Comparison of ENCODE assay signal across 18 cellular contexts in the genomic region with DNA sequence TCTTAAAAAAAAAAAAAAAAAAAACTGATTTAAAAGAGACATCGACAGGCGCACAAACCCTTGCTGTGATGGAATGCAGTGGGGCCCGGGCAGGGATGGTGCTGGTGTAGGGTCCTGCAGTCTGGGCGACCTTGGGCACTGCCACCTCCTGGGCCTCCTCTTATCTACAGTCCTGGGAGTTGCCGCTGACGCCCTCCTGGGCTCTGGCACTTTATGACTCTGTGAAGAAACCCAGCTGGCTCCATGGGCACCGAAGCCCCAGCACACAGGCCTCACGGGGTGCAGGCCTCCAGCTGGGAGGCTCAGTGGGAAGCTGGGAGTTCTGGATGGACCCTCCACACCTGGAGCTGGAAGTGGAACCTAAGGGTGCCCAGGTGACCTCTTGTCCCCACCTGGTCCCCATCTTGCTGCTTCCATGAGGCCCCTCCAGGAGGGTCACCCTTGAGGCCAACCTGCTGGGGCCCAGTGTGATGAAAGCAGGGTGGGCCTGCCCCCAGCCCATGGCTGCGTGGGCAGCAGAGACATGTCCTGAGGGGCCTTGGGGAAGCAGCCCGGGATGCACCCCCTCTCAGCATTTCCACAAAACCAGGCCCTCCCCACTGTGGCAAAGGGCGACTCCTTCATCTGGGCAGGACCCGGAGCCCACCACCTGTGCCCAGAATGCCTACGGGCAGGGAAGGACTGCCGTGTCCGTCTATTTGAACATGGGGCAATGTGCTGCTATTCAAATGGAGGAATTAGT.
A peak's percentile ranks its signal among the peaks of the same experiment; 100 is the strongest.
DNase-seq lines count a peak whose midpoint lies in the region; ATAC-seq, FAIRE-seq and TF ChIP-seq lines count a peak whose summit lies in the region.
"Had no signal": no experiment of that assay in that cellular context is flagged by ENCODE, and none has a peak within 500 bp of the region (broad histone marks: within the 10 kb centered on the region; RNA-seq: fewer than 3 reads in every experiment).

No MANE protein-coding gene starts in this region.

- WGBS in prostate gland: 55% methylated on average over 14 of the region's 15 CpGs

- TF ChIP-seq CTCF in cardiac muscle cell (IDR thresholded peaks at IDR 0.05; ENCODE audit: low read depth, low read length) (no peak), prostate gland (IDR thresholded peaks at IDR 0.05) (no peak)

- intact Hi-C loops in left cardiac atrium (cut with DNase I): no loop called here
- intact Hi-C loops in prostate gland (cut with DNase I): no loop called here

- no peaks in the 10 kb centered on the region for H3K9me3 ChIP-seq in cardiac muscle cell (ENCODE audit: low read depth)
- no peaks in the 10 kb centered on the region for H3K9me3 ChIP-seq in prostate gland
- H3K9me3 ChIP-seq: gastrocnemius medialis, SJSA1, suprapubic skin had no signal

- H3K4me3 ChIP-seq in cardiac muscle cell (no peak overlapping the region), prostate gland (no peak overlapping the region)
- H3K4me3 ChIP-seq: gastrocnemius medialis, SJSA1, suprapubic skin had no signal

- TF ChIP-seq POLR2A in prostate gland (IDR thresholded peaks at IDR 0.05): no peak

- H3K36me3 ChIP-seq in cardiac muscle cell (no peaks in the 10 kb centered on the region), prostate gland (no peaks in the 10 kb centered on the region)
- H3K36me3 ChIP-seq: gastrocnemius medialis, suprapubic skin had no signal

- H3K27ac ChIP-seq in cardiac muscle cell (peak overlapping the region; percentile 7), layer of hippocampus (ENCODE audit: low read depth, low read length) (peak overlapping the region; percentile 99), prostate gland (peak overlapping the region; percentile 53 to 75)
- H3K27ac ChIP-seq: gastrocnemius medialis, SJSA1 had no signal

- no peaks in the 10 kb centered on the region for H3K27me3 ChIP-seq in cardiac muscle cell
- no peaks in the 10 kb centered on the region for H3K27me3 ChIP-seq in layer of hippocampus (ENCODE audit: control insufficient read depth, insufficient read depth, low read length)
- H3K27me3 ChIP-seq in prostate gland (replicated peaks; ENCODE audit: insufficient read depth): no peaks in the 10 kb centered on the region
- H3K27me3 ChIP-seq: gastrocnemius medialis, SJSA1, suprapubic skin had no signal

- H3K4me1 ChIP-seq in cardiac muscle cell (ENCODE audit: low read depth) (peaks cover 18% of the 10 kb centered on the region), prostate gland (replicated peaks) (peaks cover 23% of the 10 kb centered on the region)
- H3K4me1 ChIP-seq: gastrocnemius medialis had no signal

- DNase-seq in cardiac muscle cell (ENCODE audit: low read depth in 1 of 2, low spot score in 1 of 2): no peak
- DNase-seq in left cardiac atrium: no peak
- DNase-seq in prostate gland (ENCODE audit: low spot score): no peak
- DNase-seq in urothelium cell line (ENCODE audit: low spot score): no peak
- no peak for DNase-seq in cerebellar cortex (ENCODE audit: low spot score)
- DNase-seq in DMS53 treated with DMSO at 0.1 percent for 48 hours (lab: John Stamatoyannopoulos, UW; ENCODE audit: unreplicated experiment): no peak
- DNase-seq: activated CD4-positive, alpha-beta T cell treated with anti-CD3 and anti-CD28 coated beads, Interleukin-2, amount 10 ng/mL, durations not matched to agents 24 days and 14 days; activated T-cell treated with anti-CD3 and anti-CD28 coated beads for 4 hours; CD8-positive, alpha-beta memory T cell; central memory CD4-positive, alpha-beta T cell; gastrocnemius medialis; Kasumi-1; NCI-H1436; T-helper 9 cell had no signal

- FAIRE-seq in urothelium cell line (lab: Jason Lieb, UNC): peak; percentile 20

- ATAC-seq in left cardiac atrium: no peak
- ATAC-seq in GM21515 (IDR thresholded peaks at IDR 0.05; ENCODE audit: unreplicated experiment): no peak
- ATAC-seq: gastrocnemius medialis had no signal

Comparison
In these comparisons a context has a peak if more than half of its experiments do, and no peak if none do; other contexts are left out.
1. H3K27ac ChIP-seq: peak in every context shown above with its lines; median percentile 99 in layer of hippocampus; 64 in prostate gland; 7 in cardiac muscle cell.